In the genomic region with DNA sequence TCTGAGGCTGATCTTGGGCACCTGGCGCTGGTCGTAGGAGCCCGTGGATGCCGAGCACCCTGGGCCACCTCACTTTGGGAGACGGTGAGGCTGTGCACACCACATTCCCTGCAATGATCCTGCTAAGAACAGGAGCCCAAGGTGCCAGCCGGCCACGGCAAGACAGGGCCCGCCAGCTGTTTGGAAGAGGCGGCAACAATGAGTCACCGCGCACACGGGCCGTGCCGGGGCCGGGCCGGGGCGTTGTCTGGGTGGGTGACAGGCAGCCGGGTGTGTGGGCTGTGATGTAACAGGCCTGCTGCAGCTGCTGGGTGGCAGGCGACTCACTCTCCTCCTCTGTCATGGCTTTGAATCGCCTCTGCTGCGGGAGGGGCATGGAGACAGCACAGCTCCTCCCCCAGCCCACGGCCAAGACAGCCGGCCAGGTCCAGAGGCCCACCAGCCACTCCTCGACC, we compare ENCODE assay signal across 9 cellular contexts. TPM values are rescaled to one million over a fixed set of nuclear protein-coding genes. Genes with fewer than 3 reads are reported as not detected.
A peak's percentile ranks its signal among the peaks of the same experiment; 100 is the strongest.
DNase-seq lines count a peak whose midpoint lies in the region; ATAC-seq lines count a peak whose summit lies in the region.
"Had no signal": no experiment of that assay in that cellular context is flagged by ENCODE, and none has a peak within 500 bp of the region (broad histone marks: within the 10 kb centered on the region; RNA-seq: fewer than 3 reads in every experiment).

No MANE protein-coding gene starts in this region.

- H3K4me1 Mint-ChIP-seq in activated CD4-positive, alpha-beta memory T cell treated with anti-CD3 and anti-CD28 coated beads for 36 hours (ENCODE audit: low read depth): peaks cover 34% of the 10 kb centered on the region

- POLR2A ChIA-PET in activated CD4-positive, alpha-beta memory T cell treated with anti-CD3 and anti-CD28 coated beads for 36 hours (lab: Charles Lee): interaction anchor here (1.0 to 1.2 kb wide), 2 partner anchors 49 to 51 kb away, joined by 3 read pairs; a partner anchor contains a TSS

- no peak overlapping the region for H3K18ac ChIP-seq in trophoblast cell (ENCODE audit: low read length)

- no peak overlapping the region for H3K9ac ChIP-seq in trophoblast cell (ENCODE audit: low read length)

- peak overlapping the region; percentile 31 for H3K4me3 Mint-ChIP-seq in activated CD4-positive, alpha-beta memory T cell treated with anti-CD3 and anti-CD28 coated beads for 36 hours

- H2AK5ac ChIP-seq in trophoblast cell (ENCODE audit: low read length): no peak overlapping the region

- no CpG with 5 or more reads among the region's 24 CpGs for WGBS in trophoblast cell (ENCODE audit: extremely low coverage, insufficient coverage, insufficient read length)

- H3K27ac ChIP-seq in trophoblast cell (ENCODE audit: low read depth, low read length): no peak overlapping the region

- intact Hi-C loops in activated CD4-positive, alpha-beta memory T cell treated with anti-CD3 and anti-CD28 coated beads for 36 hours (cut with micrococcal nuclease): no loop called here

- H3K27me3 Mint-ChIP-seq in activated CD4-positive, alpha-beta memory T cell treated with anti-CD3 and anti-CD28 coated beads for 36 hours: peaks cover 10% of the 10 kb centered on the region

- no peaks in the 10 kb centered on the region for H3K36me3 ChIP-seq in trophoblast cell (ENCODE audit: control insufficient read depth in 1 of 2, insufficient read depth in 2 of 2, low read length in 2 of 2)

- ATAC-seq in esophagus mucosa: peak; percentile 89

- H2BK120ac ChIP-seq in trophoblast cell (ENCODE audit: insufficient read depth, low read length, poor library complexity): no peak overlapping the region

- no peaks in the 10 kb centered on the region for H3K4me1 ChIP-seq in trophoblast cell (ENCODE audit: control insufficient read depth in 1 of 2, insufficient read depth in 2 of 2, low read length in 2 of 2)

- no peak overlapping the region for H4K12ac ChIP-seq in trophoblast cell (ENCODE audit: low read depth, low read length)

- no peak overlapping the region for H3K23ac ChIP-seq in trophoblast cell (ENCODE audit: low read length)

- no peak overlapping the region for H4K8ac ChIP-seq in trophoblast cell (ENCODE audit: low read depth, low read length)

- no peak overlapping the region for H3K4ac ChIP-seq in trophoblast cell (ENCODE audit: low read depth, low read length)

- CTCF ChIA-PET in activated CD4-positive, alpha-beta memory T cell treated with anti-CD3 and anti-CD28 coated beads for 36 hours (lab: Charles Lee): no interaction called here

- H4K91ac ChIP-seq in trophoblast cell (ENCODE audit: low read depth, low read length): no peak overlapping the region

- H3K9me3 ChIP-seq in trophoblast cell (ENCODE audit: insufficient read depth, low read depth, low read length): peaks cover 2% of the 10 kb centered on the region

- no peak overlapping the region for H2BK5ac ChIP-seq in trophoblast cell (ENCODE audit: low read depth, low read length, poor library complexity)

- DNase-seq in DMS53 (lab: John Stamatoyannopoulos, UW) (peak; percentile 94), NCI-H2107 treated with DMSO at 0.1 percent for 48 hours (lab: John Stamatoyannopoulos, UW; ENCODE audit: unreplicated experiment) (peak; percentile 49), trophoblast cell (peak; percentile 90 to 92), KG1 (lab: John Stamatoyannopoulos, UW) (no peak), NCI-H345 (lab: John Stamatoyannopoulos, UW) (no peak), medulla oblongata (ENCODE audit: extremely low spot score) (no peak)
- peak; percentile 85 for DNase-seq in activated CD4-positive, alpha-beta memory T cell treated with anti-CD3 and anti-CD28 coated beads for 36 hours

- no peak overlapping the region for H2AFZ ChIP-seq in trophoblast cell (ENCODE audit: insufficient read depth, low read length, poor library complexity)

- no peaks in the 10 kb centered on the region for H3K9me3 Mint-ChIP-seq in activated CD4-positive, alpha-beta memory T cell treated with anti-CD3 and anti-CD28 coated beads for 36 hours

- H3K36me3 Mint-ChIP-seq in activated CD4-positive, alpha-beta memory T cell treated with anti-CD3 and anti-CD28 coated beads for 36 hours: no peaks in the 10 kb centered on the region

- H2BK12ac ChIP-seq in trophoblast cell (ENCODE audit: low read length): no peak overlapping the region

- H3K27ac Mint-ChIP-seq in activated CD4-positive, alpha-beta memory T cell treated with anti-CD3 and anti-CD28 coated beads for 36 hours: no peak overlapping the region

- no peaks in the 10 kb centered on the region for H3K79me1 ChIP-seq in trophoblast cell (ENCODE audit: low read length)

- H3K14ac ChIP-seq in trophoblast cell (ENCODE audit: low read length): no peak overlapping the region

- no peaks in the 10 kb centered on the region for H3K79me2 ChIP-seq in trophoblast cell (ENCODE audit: control insufficient read depth, insufficient read depth, low read length, poor library complexity)

- H3K4me3 ChIP-seq in trophoblast cell (ENCODE audit: low read depth, low read length): no peak overlapping the region
- H3K4me3 ChIP-seq: lung had no signal

- H3K4me2 ChIP-seq in trophoblast cell (ENCODE audit: low read length): no peak overlapping the region

- H3K27me3 ChIP-seq in trophoblast cell (ENCODE audit: insufficient read depth, low read length): no peaks in the 10 kb centered on the region

RNA-seq across cellular contexts. Expression of a gene that starts 49.7 kb away (rescaled TPM):
- total RNA-seq in activated CD4-positive, alpha-beta memory T cell treated with anti-CD3 and anti-CD28 coated beads for 36 hours: 100 to 1,000 TPM; 138 to 142 TPM
- total RNA-seq in esophagus mucosa: 21.6 TPM
- polyA plus RNA-seq in trophoblast cell (2013): 175 and 189 TPM in 2 replicates

Comparison
In these comparisons a context has a peak if more than half of its experiments do, and no peak if none do; other contexts are left out.
1. DNase-seq: peak in DMS53 (single experiment), NCI-H2107 treated with DMSO at 0.1 percent for 48 hours (single experiment), activated CD4-positive, alpha-beta memory T cell treated with anti-CD3 and anti-CD28 coated beads for 36 hours (single experiment) and trophoblast cell (2 of 2); none in KG1 (single experiment), NCI-H345 (single experiment) and medulla oblongata (single experiment).